28 cellular contexts compared by ENCODE assay signal in the genomic region with DNA sequence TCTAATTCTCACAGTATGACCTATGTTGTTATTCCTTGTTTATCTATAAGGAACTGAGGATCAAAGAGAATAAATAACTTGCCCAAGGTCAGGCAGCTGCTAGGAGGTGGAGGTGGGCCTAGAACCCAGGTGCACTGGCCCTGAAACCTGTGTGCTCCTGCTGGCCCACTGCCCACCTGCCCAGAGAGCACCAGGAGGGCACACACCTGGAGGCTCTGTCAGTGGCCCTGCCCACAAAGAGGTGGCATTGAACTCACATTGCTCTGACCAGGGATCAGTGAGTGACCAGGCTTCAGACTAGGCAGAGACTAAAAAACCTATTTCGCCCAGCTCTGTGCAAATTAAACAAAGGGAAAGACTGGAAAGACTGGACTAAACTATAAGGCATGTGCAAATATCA.
A peak's percentile ranks its signal among the peaks of the same experiment; 100 is the strongest.
DNase-seq lines count a peak whose midpoint lies in the region; ATAC-seq, FAIRE-seq and TF ChIP-seq lines count a peak whose summit lies in the region.
"Had no signal": no experiment of that assay in that cellular context is flagged by ENCODE, and none has a peak within 500 bp of the region (broad histone marks: within the 10 kb centered on the region; RNA-seq: fewer than 3 reads in every experiment).

No MANE protein-coding gene starts in this region.

- no peak overlapping the region for H3K4me3 ChIP-seq in pancreas
- H3K4me3 ChIP-seq in CD4-positive, alpha-beta memory T cell (ENCODE audit: low read length in 2 of 2): no peak overlapping the region
- H3K4me3 ChIP-seq: BLaER1 treated with 17β-estradiol and CSF1 and Interleukin-3, amounts not matched to agents 10 nM and 100 nM; gastroesophageal sphincter; PC-9; prostate gland; upper lobe of right lung had no signal

- peaks cover 80% of the 10 kb centered on the region for H3K4me1 Mint-ChIP-seq in chondrocyte (ENCODE audit: low read depth)
- no peaks in the 10 kb centered on the region for H3K4me1 Mint-ChIP-seq in CD4-positive, alpha-beta memory T cell
- H3K4me1 Mint-ChIP-seq: stimulated activated effector memory CD8-positive, alpha-beta T cell treated with anti-CD3 and anti-CD28 coated beads, Interleukin-12 subunit alpha, Interleukin-12 subunit beta, amount 100 ng/mL, for 72 hours had no signal

- peaks cover 31% of the 10 kb centered on the region for H3K36me3 Mint-ChIP-seq in chondrocyte (ENCODE audit: low read depth)
- H3K36me3 Mint-ChIP-seq in CD4-positive, alpha-beta memory T cell: no peaks in the 10 kb centered on the region
- H3K36me3 Mint-ChIP-seq: activated naive CD4-positive, alpha-beta T cell treated with anti-CD3 and anti-CD28 coated beads, Interleukin-2, amount 50 U/mL, for 72 hours; stimulated activated effector memory CD8-positive, alpha-beta T cell treated with anti-CD3 and anti-CD28 coated beads, Interleukin-12 subunit alpha, Interleukin-12 subunit beta, amount 100 ng/mL, for 72 hours had no signal

- intact Hi-C loops in pancreas (cut with DNase I): no loop called here
- intact Hi-C loops in CD4-positive, alpha-beta memory T cell (cut with micrococcal nuclease): no loop called here

- no peak for TF ChIP-seq CTCF in chondrocyte (IDR thresholded peaks at IDR 0.05)
- TF ChIP-seq CTCF in pancreas (IDR thresholded peaks at IDR 0.05): no peak

- TF ChIP-seq RAD21 in Ishikawa (IDR thresholded peaks at IDR 0.05; ENCODE audit: low read depth): no peak

- no peak for FAIRE-seq in pancreas (lab: Jason Lieb, UNC)
- FAIRE-seq: bronchial epithelial cell had no signal

- H3K27ac Mint-ChIP-seq in chondrocyte (ENCODE audit: unreplicated experiment): peak overlapping the region; percentile 67
- no peak overlapping the region for H3K27ac Mint-ChIP-seq in CD4-positive, alpha-beta memory T cell
- H3K27ac Mint-ChIP-seq: activated naive CD4-positive, alpha-beta T cell treated with anti-CD3 and anti-CD28 coated beads, Interleukin-2, amount 50 U/mL, for 72 hours; memory B cell; stimulated activated effector memory CD8-positive, alpha-beta T cell treated with anti-CD3 and anti-CD28 coated beads, Interleukin-12 subunit alpha, Interleukin-12 subunit beta, amount 100 ng/mL, for 72 hours had no signal

- peaks cover 0 to 23% (median 15%) of the 10 kb centered on the region in 3 donors for H3K36me3 ChIP-seq in pancreas
- H3K36me3 ChIP-seq in CD4-positive, alpha-beta memory T cell (ENCODE audit: insufficient read depth, low read length): no peaks in the 10 kb centered on the region

- POLR2A ChIA-PET in CD4-positive, alpha-beta memory T cell (lab: Charles Lee; ENCODE audit: partially characterized antibody): no interaction called here

- no peaks in the 10 kb centered on the region for H3K9me3 Mint-ChIP-seq in chondrocyte (ENCODE audit: low read depth)
- H3K9me3 Mint-ChIP-seq in CD4-positive, alpha-beta memory T cell: peaks cover 0 to 6% (median 0%) of the 10 kb centered on the region in 8 donors
- H3K9me3 Mint-ChIP-seq: activated naive CD4-positive, alpha-beta T cell treated with anti-CD3 and anti-CD28 coated beads, Interleukin-2, amount 50 U/mL, for 72 hours; memory B cell; stimulated activated effector memory CD8-positive, alpha-beta T cell treated with anti-CD3 and anti-CD28 coated beads, Interleukin-12 subunit alpha, Interleukin-12 subunit beta, amount 100 ng/mL, for 72 hours had no signal

- no peaks in the 10 kb centered on the region for H3K27me3 ChIP-seq in pancreas
- H3K27me3 ChIP-seq in CD4-positive, alpha-beta memory T cell (ENCODE audit: insufficient read depth, low read length): no peaks in the 10 kb centered on the region
- H3K27me3 ChIP-seq: BLaER1 treated with 17β-estradiol and CSF1 and Interleukin-3, amounts not matched to agents 10 nM and 100 nM; gastroesophageal sphincter; upper lobe of right lung had no signal

- H3K27me3 Mint-ChIP-seq in chondrocyte (ENCODE audit: low read depth): no peaks in the 10 kb centered on the region
- H3K27me3 Mint-ChIP-seq in CD4-positive, alpha-beta memory T cell: no peaks in the 10 kb centered on the region
- H3K27me3 Mint-ChIP-seq: memory B cell had no signal

- H3K9me3 ChIP-seq in pancreas: no peaks in the 10 kb centered on the region
- H3K9me3 ChIP-seq in CD4-positive, alpha-beta memory T cell (ENCODE audit: control insufficient read depth in 1 of 2, low read length in 2 of 2): no peaks in the 10 kb centered on the region
- H3K9me3 ChIP-seq: BLaER1 treated with 17β-estradiol and CSF1 and Interleukin-3, amounts not matched to agents 10 nM and 100 nM; gastroesophageal sphincter; prostate gland; upper lobe of right lung had no signal

- H3K4me1 ChIP-seq in pancreas: peaks cover 37 to 54% (median 39%) of the 10 kb centered on the region in 3 donors
- H3K4me1 ChIP-seq in CD4-positive, alpha-beta memory T cell (ENCODE audit: insufficient read depth, low read length): no peaks in the 10 kb centered on the region
- H3K4me1 ChIP-seq: prostate gland had no signal

- H3K4me3 Mint-ChIP-seq in chondrocyte (ENCODE audit: unreplicated experiment): no peak overlapping the region
- no peak overlapping the region for H3K4me3 Mint-ChIP-seq in CD4-positive, alpha-beta memory T cell
- H3K4me3 Mint-ChIP-seq: memory B cell; stimulated activated effector memory CD8-positive, alpha-beta T cell treated with anti-CD3 and anti-CD28 coated beads, Interleukin-12 subunit alpha, Interleukin-12 subunit beta, amount 100 ng/mL, for 72 hours had no signal

- H3K27ac ChIP-seq in pancreas: peak overlapping the region in 3 of 4 donors; percentile 17 to 55 (median 40)
- H3K27ac ChIP-seq in CD4-positive, alpha-beta memory T cell (ENCODE audit: low read depth, low read length): no peak overlapping the region
- H3K27ac ChIP-seq: BLaER1 treated with 17β-estradiol and CSF1 and Interleukin-3, amounts not matched to agents 10 nM and 100 nM; gastroesophageal sphincter; HL-60; prostate gland; upper lobe of right lung had no signal

- CTCF ChIA-PET in CD4-positive, alpha-beta memory T cell (lab: Charles Lee; ENCODE audit: partially characterized antibody): no interaction called here

- 40 to 45% methylated on average over 1 of the region's 1 CpG for whole genome bisulfite sequencing in pancreas, 2 donors

- ATAC-seq in pancreas (peak; percentile 6 to 52 (median 28)), HG02759 (IDR thresholded peaks at IDR 0.05; ENCODE audit: unreplicated experiment) (no peak)
- ATAC-seq: activated naive CD4-positive, alpha-beta T cell treated with anti-CD3 and anti-CD28 coated beads, Interleukin-2, amount 50 U/mL, for 72 hours; HCT116; stimulated activated effector memory CD8-positive, alpha-beta T cell treated with anti-CD3 and anti-CD28 coated beads, Interleukin-12 subunit alpha, Interleukin-12 subunit beta, amount 100 ng/mL, for 72 hours had no signal

- DNase-seq in COLO668 (lab: John Stamatoyannopoulos, UW; ENCODE audit: unreplicated experiment) (peak; percentile 34), chondrocyte (ENCODE audit: low spot score) (no peak), pancreas (peak in 4 of 6 donors; percentile 52 to 68 (median 54))
- no peak for DNase-seq in activated CD4-positive, alpha-beta T cell treated with anti-CD3 and anti-CD28 coated beads, Interleukin-2, amount 50 U/mL, for 48 hours
- DNase-seq in CD4-positive, alpha-beta memory T cell: no peak
- DNase-seq: activated CD4-positive, alpha-beta T cell treated with anti-CD3 and anti-CD28 coated beads for 4 hours; activated CD8-positive, alpha-beta memory T cell treated with anti-CD3 and anti-CD28 coated beads for 24 hours; activated effector memory CD4-positive, alpha-beta T cell treated with Interleukin-2 at 50 U/mL for 16 hours; activated T-cell treated with anti-CD3 and anti-CD28 coated beads for 4 hours; DMS79 treated with DMSO at 0.1 percent for 48 hours; effector CD4-positive, alpha-beta T cell; GDM1; NCI-H2171; NK-92 treated with Interleukin-12 subunit alpha and Interleukin-12 subunit beta, amount 100 ng/mL, for 24 hours; SIG-M5 had no signal

- peak; percentile 55; the same call in 1 of the 2 replicates for TF ChIP-seq EP300 in Ishikawa (IDR thresholded peaks at IDR 0.05; ENCODE audit: borderline replicate concordance)

TF ChIP-seq in Ishikawa, 13 proteins besides CTCF, POLR2A, EP300 and RAD21:
- peak; percentile 48; the same call in 1 of the 2 replicates for TF ChIP-seq NFIC (IDR thresholded peaks at IDR 0.05)
- TF ChIP-seq YY1 (IDR thresholded peaks at IDR 0.05; ENCODE audit: low read depth): no peak
- 0 out of 2 replicates have a peak, but pooled peaks have one; percentile 18 for TF ChIP-seq TEAD4 (IDR thresholded peaks at IDR 0.05)
- peak; percentile 80 for TF ChIP-seq TCF12 (IDR thresholded peaks at IDR 0.05; ENCODE audit: low read depth)
TF ChIP-seq in Ishikawa: peak in this region for 3.

Comparison
In these comparisons a context has a peak if more than half of its experiments do, and no peak if none do; other contexts are left out.
1. DNase-seq: peak in COLO668 (single experiment) and pancreas (4 of 6); none in chondrocyte (single experiment), activated CD4-positive, alpha-beta T cell treated with anti-CD3 and anti-CD28 coated beads, Interleukin-2, amount 50 U/mL, for 48 hours (0 of 2) and CD4-positive, alpha-beta memory T cell (0 of 5).